ENCODE assay signal across 15 cellular contexts in the genomic region with DNA sequence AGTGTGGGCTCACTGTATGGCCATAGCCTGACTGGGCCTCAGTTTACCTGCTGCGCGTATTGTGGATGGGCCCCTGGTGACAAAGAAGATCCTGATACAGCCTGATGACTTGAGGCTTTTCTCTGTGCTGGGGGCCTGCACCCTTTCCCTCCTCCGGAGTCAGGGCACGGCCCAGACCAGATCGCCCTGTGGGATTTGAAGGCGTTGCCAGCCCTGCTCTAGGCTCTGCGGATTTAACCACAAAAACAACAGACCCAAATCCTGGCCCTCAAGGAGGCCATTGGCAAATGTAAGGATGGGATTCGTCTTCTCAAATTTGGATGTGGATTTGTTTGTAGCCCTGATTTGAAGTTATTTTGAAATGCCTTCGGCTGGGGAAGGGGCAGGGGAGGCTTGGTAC.
"Had no signal": no experiment of that assay in that cellular context is flagged by ENCODE, and none has a peak within 500 bp of the region (broad histone marks: within the 10 kb centered on the region; RNA-seq: fewer than 3 reads in every experiment).

No MANE protein-coding gene starts in this region.

- H3K27ac Mint-ChIP-seq: activated naive CD8-positive, alpha-beta T cell; activated T-helper 1 cell treated with anti-CD3 and anti-CD28 coated beads, Interleukin-12 subunit alpha, Interleukin-12 subunit beta, Interleukin-2, Interleukin-4 antibody, amounts not matched to agents 30 ng/mL and 10 ng/mL and 1 ng/mL, durations not matched to agents 14 hours and 24 hours and 36 hours; nephron had no signal

- H2AFZ ChIP-seq: hepatocyte had no signal

- H3K4me3 ChIP-seq: dorsolateral prefrontal cortex, hepatocyte, lower lobe of right lung, tibial nerve, uterus had no signal

- H3K79me2 ChIP-seq: hepatocyte had no signal

- ATAC-seq: lower lobe of right lung; stimulated activated naive CD8-positive, alpha-beta T cell treated with anti-CD3 and anti-CD28 coated beads, Interleukin-15, Interleukin-2, amounts not matched to agents 100 U/mL and 50 U/mL, for 24 hours had no signal

- DNase-seq: activated CD4-positive, alpha-beta T cell treated with anti-CD3 and anti-CD28 coated beads, Interleukin-2, amount 50 U/mL, for 4 hours; activated gamma-delta T cell treated with Interleukin-2 at 50 U/mL for 16 hours; caudate nucleus; dorsolateral prefrontal cortex; lower lobe of right lung; occipital lobe; retina; stimulated activated naive CD8-positive, alpha-beta T cell treated with anti-CD3 and anti-CD28 coated beads, Interleukin-15, Interleukin-2, amounts not matched to agents 100 U/mL and 50 U/mL, for 24 hours; T-helper 2 cell; uterus had no signal

- H3K4me3 Mint-ChIP-seq: activated naive CD8-positive, alpha-beta T cell; activated T-helper 1 cell treated with anti-CD3 and anti-CD28 coated beads, Interleukin-12 subunit alpha, Interleukin-12 subunit beta, Interleukin-2, Interleukin-4 antibody, amounts not matched to agents 30 ng/mL and 10 ng/mL and 1 ng/mL, durations not matched to agents 14 hours and 24 hours and 36 hours; nephron had no signal

- H3K27me3 ChIP-seq: hepatocyte, tibial nerve, uterus had no signal

- H3K9me3 Mint-ChIP-seq: activated T-helper 1 cell treated with anti-CD3 and anti-CD28 coated beads, Interleukin-12 subunit alpha, Interleukin-12 subunit beta, Interleukin-2, Interleukin-4 antibody, amounts not matched to agents 30 ng/mL and 10 ng/mL and 1 ng/mL, durations not matched to agents 14 hours and 24 hours and 36 hours; nephron had no signal

- H3K9me3 ChIP-seq: lower lobe of right lung, tibial nerve, uterus had no signal

- H3K4me1 ChIP-seq: uterus had no signal

- H3K27ac ChIP-seq: hepatocyte, lower lobe of right lung, uterus had no signal

- H3K36me3 ChIP-seq: tibial nerve, uterus had no signal

- H3K4me2 ChIP-seq: hepatocyte had no signal

- H3K36me3 Mint-ChIP-seq: activated naive CD8-positive, alpha-beta T cell had no signal
